In the genomic region with DNA sequence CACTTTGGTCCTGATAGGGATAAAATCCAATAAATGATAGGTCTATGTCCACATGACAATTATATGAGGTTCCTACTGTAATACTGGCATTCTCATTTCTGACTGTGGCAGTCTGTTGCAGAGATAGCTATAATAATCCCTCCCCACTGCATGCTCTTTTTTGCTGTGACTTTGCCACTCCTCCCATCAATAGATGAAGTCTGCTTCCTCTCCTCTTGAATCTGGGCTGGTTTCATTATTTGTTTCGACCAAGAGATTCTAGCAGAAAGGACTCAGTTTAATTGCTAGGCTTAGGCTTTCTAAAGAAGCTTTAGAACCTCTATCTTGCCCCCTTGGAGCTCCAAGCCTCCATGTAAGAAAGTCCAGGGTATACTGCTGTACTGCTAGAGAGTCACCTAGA, we compare ENCODE assay signal across 11 cellular contexts. TPM values are rescaled to one million over a fixed set of nuclear protein-coding genes. Genes with fewer than 3 reads are reported as not detected.
A peak's percentile ranks its signal among the peaks of the same experiment; 100 is the strongest.
DNase-seq lines count a peak whose midpoint lies in the region; ATAC-seq and TF ChIP-seq lines count a peak whose summit lies in the region.
"Had no signal": no experiment of that assay in that cellular context is flagged by ENCODE, and none has a peak within 500 bp of the region (broad histone marks: within the 10 kb centered on the region; RNA-seq: fewer than 3 reads in every experiment).

No MANE protein-coding gene starts in this region.

- no peaks in the 10 kb centered on the region for H3K27me3 ChIP-seq in neural progenitor cell
- H3K27me3 ChIP-seq: stomach had no signal

- no peak overlapping the region for H3K4me3 ChIP-seq in neural progenitor cell
- H3K4me3 ChIP-seq: stomach had no signal

- peaks cover 40% of the 10 kb centered on the region for H3K4me1 ChIP-seq in neural progenitor cell

- peaks cover 8% of the 10 kb centered on the region for H3K9me3 Mint-ChIP-seq in activated T-helper 2 cell treated with anti-CD3 and anti-CD28 coated beads, Interferon-gamma antibody, Interleukin-2, Interleukin-4, amounts not matched to agents 10 μg/mL and 5 μg/mL and 100 μg/mL, durations not matched to agents 14 hours and 24 hours and 36 hours
- H3K9me3 Mint-ChIP-seq in neural progenitor cell, result no peaks in the 10 kb centered on the region

- peak overlapping the region; percentile 58 for H3K4me3 Mint-ChIP-seq in activated T-helper 2 cell treated with anti-CD3 and anti-CD28 coated beads, Interferon-gamma antibody, Interleukin-2, Interleukin-4, amounts not matched to agents 10 μg/mL and 5 μg/mL and 100 μg/mL, durations not matched to agents 14 hours and 24 hours and 36 hours (ENCODE audit: low read depth)
- no peak overlapping the region for H3K4me3 Mint-ChIP-seq in neural progenitor cell

- peak; percentile 69 for ATAC-seq in GM18867 (IDR thresholded peaks at IDR 0.05; ENCODE audit: unreplicated experiment)
- peak; percentile 54 for ATAC-seq in HG02798 (IDR thresholded peaks at IDR 0.05; ENCODE audit: poor library complexity, unreplicated experiment)
- ATAC-seq: left ventricle myocardium superior had no signal

- H3K27ac ChIP-seq in neural progenitor cell, result peak overlapping the region; percentile 51
- H3K27ac ChIP-seq: WERI-Rb-1 had no signal

- peaks cover 60% of the 10 kb centered on the region for H3K4me1 Mint-ChIP-seq in activated T-helper 2 cell treated with anti-CD3 and anti-CD28 coated beads, Interferon-gamma antibody, Interleukin-2, Interleukin-4, amounts not matched to agents 10 μg/mL and 5 μg/mL and 100 μg/mL, durations not matched to agents 14 hours and 24 hours and 36 hours (ENCODE audit: low read depth)
- H3K4me1 Mint-ChIP-seq in neural progenitor cell, result peaks cover 53% of the 10 kb centered on the region

- H3K36me3 Mint-ChIP-seq in activated T-helper 2 cell treated with anti-CD3 and anti-CD28 coated beads, Interferon-gamma antibody, Interleukin-2, Interleukin-4, amounts not matched to agents 10 μg/mL and 5 μg/mL and 100 μg/mL, durations not matched to agents 14 hours and 24 hours and 36 hours (ENCODE audit: low read depth), result peaks cover 9% of the 10 kb centered on the region
- H3K36me3 Mint-ChIP-seq in neural progenitor cell, result no peaks in the 10 kb centered on the region

- no peaks in the 10 kb centered on the region for H3K9me3 ChIP-seq in neural progenitor cell (ENCODE audit: low read depth)
- H3K9me3 ChIP-seq: stomach had no signal

- H3F3A ChIP-seq in neural progenitor cell (ENCODE audit: low read depth), result peaks cover 34% of the 10 kb centered on the region

- no peaks in the 10 kb centered on the region for H3K27me3 Mint-ChIP-seq in activated T-helper 2 cell treated with anti-CD3 and anti-CD28 coated beads, Interferon-gamma antibody, Interleukin-2, Interleukin-4, amounts not matched to agents 10 μg/mL and 5 μg/mL and 100 μg/mL, durations not matched to agents 14 hours and 24 hours and 36 hours (ENCODE audit: low read depth)
- H3K27me3 Mint-ChIP-seq in neural progenitor cell (ENCODE audit: insufficient read depth, low read depth), result peaks cover 7% of the 10 kb centered on the region

- no peak overlapping the region for H2AFZ ChIP-seq in neural progenitor cell (replicated peaks)

- H3K27ac Mint-ChIP-seq in activated T-helper 2 cell treated with anti-CD3 and anti-CD28 coated beads, Interferon-gamma antibody, Interleukin-2, Interleukin-4, amounts not matched to agents 10 μg/mL and 5 μg/mL and 100 μg/mL, durations not matched to agents 14 hours and 24 hours and 36 hours, result peak overlapping the region; percentile 82
- H3K27ac Mint-ChIP-seq in neural progenitor cell, result peak overlapping the region; percentile 46

- no peaks in the 10 kb centered on the region for H4K20me1 ChIP-seq in neural progenitor cell (ENCODE audit: low read depth)

- no peaks in the 10 kb centered on the region for H3K79me2 ChIP-seq in neural progenitor cell (ENCODE audit: low read depth)

- intact Hi-C loops in activated T-helper 2 cell treated with anti-CD3 and anti-CD28 coated beads, Interferon-gamma antibody, Interleukin-2, Interleukin-4, amounts not matched to agents 10 μg/mL and 5 μg/mL and 100 μg/mL, durations not matched to agents 14 hours and 24 hours and 36 hours (cut with micrococcal nuclease), result loop anchor here (1.0 to 5.0 kb wide), 3 partner anchors 9 to 264 kb away; no protein-coding TSS in a partner anchor

- no peak overlapping the region for H3K9ac ChIP-seq in neural progenitor cell

- peak overlapping the region; percentile 67 for H3K4me2 ChIP-seq in neural progenitor cell

- no peaks in the 10 kb centered on the region for H3K36me3 ChIP-seq in neural progenitor cell
- H3K36me3 ChIP-seq: stomach, WERI-Rb-1 had no signal

- TF ChIP-seq CTCF in neural progenitor cell (IDR thresholded peaks at IDR 0.05), result no peak

- no peak for DNase-seq in activated T-helper 2 cell treated with anti-CD3 and anti-CD28 coated beads, Interferon-gamma antibody, Interleukin-2, Interleukin-4, amounts not matched to agents 10 μg/mL and 5 μg/mL and 100 μg/mL, durations not matched to agents 14 hours and 24 hours and 36 hours (ENCODE audit: low spot score)
- no peak for DNase-seq in neural progenitor cell (ENCODE audit: low spot score)
- DNase-seq in GF-D8 (lab: John Stamatoyannopoulos, UW), result no peak
- no peak for DNase-seq in NCI-H146 (lab: John Stamatoyannopoulos, UW)
- no peak for DNase-seq in NCI-H510A treated with DMSO at 0.1 percent for 48 hours (lab: John Stamatoyannopoulos, UW)
- DNase-seq: left ventricle myocardium superior, NCI-H345, stomach, WERI-Rb-1 had no signal

RNA-seq across cellular contexts. Expression of gene CREB1, which starts 23.3 kb away (rescaled TPM):
- 115 and 136 TPM in 2 replicates for total RNA-seq in activated T-helper 2 cell treated with anti-CD3 and anti-CD28 coated beads, Interferon-gamma antibody, Interleukin-2, Interleukin-4, amounts not matched to agents 10 μg/mL and 5 μg/mL and 100 μg/mL, durations not matched to agents 14 hours and 24 hours and 36 hours
- 118 and 164 TPM in 2 replicates for total RNA-seq in neural progenitor cell (ENCODE audit: low replicate concordance)
